ENCODE assay signal across 11 cellular contexts in the genomic region with DNA sequence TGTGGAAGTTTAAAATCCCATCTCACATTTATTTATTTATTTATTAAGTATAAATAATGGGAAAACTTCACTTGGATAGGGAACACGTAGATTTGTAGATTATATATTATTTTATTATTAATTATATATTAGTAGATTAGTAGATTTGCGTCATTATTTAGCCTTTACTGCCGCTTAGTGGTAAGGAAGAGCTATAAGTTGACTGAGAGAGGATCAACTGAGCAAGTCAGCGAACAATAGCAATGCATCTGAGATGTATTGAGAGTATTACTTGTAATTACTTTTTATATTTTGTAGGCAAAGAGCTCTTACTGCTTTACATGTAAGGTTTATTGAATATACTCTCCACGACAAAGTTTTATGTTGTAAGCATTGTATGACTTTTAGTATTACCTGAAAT.
DNase-seq lines count a peak whose midpoint lies in the region; ATAC-seq and TF ChIP-seq lines count a peak whose summit lies in the region.
"Had no signal": no experiment of that assay in that cellular context is flagged by ENCODE, and none has a peak within 500 bp of the region (broad histone marks: within the 10 kb centered on the region; RNA-seq: fewer than 3 reads in every experiment).

No MANE protein-coding gene starts in this region.

- no peak overlapping the region for H3K27ac ChIP-seq in caudate nucleus (ENCODE audit: low read depth, low read length)
- H3K27ac ChIP-seq: neutrophil had no signal

- ATAC-seq in HG03159 (IDR thresholded peaks at IDR 0.05; ENCODE audit: unreplicated experiment) (peak; percentile 53), omental fat pad (ENCODE audit: low FRiP score) (no peak), HG02588 (IDR thresholded peaks at IDR 0.05; ENCODE audit: unreplicated experiment) (no peak)

- TF ChIP-seq CTCF in astrocyte of the cerebellum (IDR thresholded peaks at IDR 0.05; ENCODE audit: low read depth, low read length, missing control alignments): peak; percentile 68
- no peak for TF ChIP-seq CTCF in omental fat pad (IDR thresholded peaks at IDR 0.05)

- in situ Hi-C loops in astrocyte of the cerebellum (cut with HindIII; ENCODE audit: low sequenced_read_pairs): no loop called here

- no peak overlapping the region for H3K4me3 ChIP-seq in astrocyte of the cerebellum (ENCODE audit: low read depth, low read length)
- H3K4me3 ChIP-seq: HAP-1 had no signal

- DNase-seq in DMS53 treated with DMSO at 0.1 percent for 48 hours (lab: John Stamatoyannopoulos, UW; ENCODE audit: unreplicated experiment) (peak; percentile 7), astrocyte of the cerebellum (ENCODE audit: low read depth) (peak; percentile 11), lung microvascular endothelial cell (ENCODE audit: low read depth in 2 of 2) (peak; percentile 59 to 63), iPS-NIHi7 (ENCODE audit: extremely low spot score) (no peak), omental fat pad (ENCODE audit: low spot score) (no peak), caudate nucleus (lab: John Stamatoyannopoulos, UW) (no peak)
- DNase-seq: activated CD4-positive, alpha-beta T cell treated with anti-CD3 and anti-CD28 coated beads for 48 hours had no signal

Comparison
In these comparisons a context has a peak if more than half of its experiments do, and no peak if none do; other contexts are left out.
1. DNase-seq: peak in DMS53 treated with DMSO at 0.1 percent for 48 hours (single experiment), astrocyte of the cerebellum (single experiment) and lung microvascular endothelial cell (2 of 2); none in iPS-NIHi7 (single experiment), omental fat pad (single experiment) and caudate nucleus (0 of 61).